In genomic region chr6:77445214-77445613, GRCh38 we compare ENCODE assay signal across 37 cellular contexts. TPM values are rescaled to one million over a fixed set of nuclear protein-coding genes. Genes with fewer than 3 reads are reported as not detected.
DNase-seq lines count a peak whose midpoint lies in the region; ATAC-seq, FAIRE-seq and TF ChIP-seq lines count a peak whose summit lies in the region.
"Had no signal": no experiment of that assay in that cellular context is flagged by ENCODE, and none has a peak within 500 bp of the region (broad histone marks: within the 10 kb centered on the region; RNA-seq: fewer than 3 reads in every experiment).

No MANE protein-coding gene starts in this region.

- H2AFZ ChIP-seq in K562 (ENCODE audit: low read depth, low read length) = no peak overlapping the region
- H2AFZ ChIP-seq in H1 (ENCODE audit: low read length) = no peak overlapping the region

- H3K4me1 ChIP-seq in HEK293 (ENCODE audit: control insufficient read depth, insufficient read depth, low read length) (no peaks in the 10 kb centered on the region), K562 (replicated peaks in 1 of 2; ENCODE audit: control insufficient read depth in 2 of 2, insufficient read depth in 2 of 2, low read length in 2 of 2) (no peaks in the 10 kb centered on the region), H1 (replicated peaks in 1 of 4; ENCODE audit: control insufficient read depth in 3 of 4, insufficient read depth in 4 of 4, low read length in 3 of 4) (no peaks in the 10 kb centered on the region; a peak in 1 of 7 replicates)
- H3K4me1 ChIP-seq: A549, BE2C, Caco-2 had no signal

- no peak for TF ChIP-seq EP300 in K562 (IDR thresholded peaks at IDR 0.05; ENCODE audit: low read length)
- no peak for TF ChIP-seq EP300 in H1 (IDR thresholded peaks at IDR 0.05; ENCODE audit: borderline replicate concordance in 1 of 2, low read depth in 2 of 2, low read length in 2 of 2)

- no peak for TF ChIP-seq POLR2A in K562 (conservative IDR thresholded peaks at IDR 0.05)
- TF ChIP-seq POLR2A in H1 (IDR thresholded peaks at IDR 0.05; ENCODE audit: control extremely low read depth in 1 of 2, low read depth in 2 of 2, low read length in 2 of 2) = no peak

- H2BK120ac ChIP-seq in H1 (replicated peaks; ENCODE audit: low read depth, low read length) = no peak overlapping the region

- H4K8ac ChIP-seq in H1 (ENCODE audit: extremely low read depth, insufficient read depth, low read length) = no peak overlapping the region

- in situ Hi-C loops in K562 (cut with MboI) = no loop called here

- no peak overlapping the region for H4K91ac ChIP-seq in H1 (replicated peaks; ENCODE audit: insufficient read length, low read length)

- no peak for TF ChIP-seq CTCF in HEK293 (tag by site-specific recombination; IDR thresholded peaks at IDR 0.05)
- TF ChIP-seq CTCF in K562 (IDR thresholded peaks at IDR 0.05 in 2 of 3, conservative IDR thresholded peaks at IDR 0.05 in 1 of 3; ENCODE audit: insufficient read depth in 2 of 3, low read depth in 1 of 3, low read length in 3 of 3) = no peak
- no peak for TF ChIP-seq CTCF in H1 (IDR thresholded peaks at IDR 0.05; ENCODE audit: control extremely low read depth in 1 of 3, insufficient read depth in 1 of 3, low read depth in 1 of 3, low read length in 3 of 3)

- H3K9ac ChIP-seq in K562 (ENCODE audit: insufficient read depth in 1 of 2, low read depth in 2 of 2, low read length in 2 of 2) (no peak overlapping the region), H1 (replicated peaks in 1 of 4; ENCODE audit: extremely low read depth in 1 of 4, low read depth in 3 of 4, low read length in 3 of 4) (no peak overlapping the region)
- H3K9ac ChIP-seq: BLaER1; BLaER1 treated with 17β-estradiol and CSF1 and Interleukin-3, amounts not matched to agents 10 nM and 100 nM had no signal

- no peak overlapping the region for H4K5ac ChIP-seq in H1 (ENCODE audit: insufficient read length, low read depth, low read length)

- H3K36me3 ChIP-seq in HEK293 (ENCODE audit: control insufficient read depth in 2 of 2, insufficient read depth in 1 of 2, low read length in 2 of 2) (no peaks in the 10 kb centered on the region), K562 (ENCODE audit: control insufficient read depth, insufficient read depth, low read length) (no peaks in the 10 kb centered on the region), H1 (ENCODE audit: control insufficient read depth in 2 of 4, insufficient read depth in 4 of 4, low read length in 3 of 4) (no peaks in the 10 kb centered on the region)
- H3K36me3 ChIP-seq: BE2C; BLaER1; BLaER1 treated with 17β-estradiol and CSF1 and Interleukin-3, amounts not matched to agents 10 nM and 100 nM had no signal

- WGBS in K562 (ENCODE audit: insufficient coverage, low coverage, missing lambda C conversion rate) = 0% methylated on average over 2 of the region's 2 CpGs
- 48% methylated on average over 2 of the region's 2 CpGs; no CpG with 5 or more reads in 1 of the 2 experiments for WGBS in H1 (ENCODE audit: extremely low coverage in 1 of 2, insufficient coverage in 1 of 2, insufficient read length in 1 of 2, insufficient replicate concordance in 2 of 2, low coverage in 1 of 2, low lambda C conversion rate in 2 of 2, missing lambda C conversion rate in 1 of 2), 2 experiments

- H3K27ac Mint-ChIP-seq in activated naive CD4-positive, alpha-beta T cell treated with anti-CD3 and anti-CD28 coated beads, Interleukin-2, amount 50 U/mL, for 72 hours = no peak overlapping the region
- no peak overlapping the region for H3K27ac Mint-ChIP-seq in activated T-helper 2 cell treated with anti-CD3 and anti-CD28 coated beads, Interferon-gamma antibody, Interleukin-2, Interleukin-4, amounts not matched to agents 10 μg/mL and 5 μg/mL and 100 μg/mL, durations not matched to agents 14 hours and 24 hours and 36 hours
- H3K27ac Mint-ChIP-seq: B cell; CD14-positive monocyte; CD4-positive, alpha-beta memory T cell; CD4-positive, alpha-beta T cell; CD4-positive, CD25-positive, alpha-beta regulatory T cell; CD8-positive, alpha-beta memory T cell; CD8-positive, alpha-beta T cell had no signal

- H3K9me1 ChIP-seq in K562 (ENCODE audit: control insufficient read depth, insufficient read depth, low read length) = no peaks in the 10 kb centered on the region

- BruUV-seq in K562 (replicated peaks; lab: Mats Ljungman, UMichigan) = no TSS peak

- no peaks in the 10 kb centered on the region for H3K36me3 Mint-ChIP-seq in activated naive CD4-positive, alpha-beta T cell treated with anti-CD3 and anti-CD28 coated beads, Interleukin-2, amount 50 U/mL, for 72 hours
- H3K36me3 Mint-ChIP-seq in activated T-helper 2 cell treated with anti-CD3 and anti-CD28 coated beads, Interferon-gamma antibody, Interleukin-2, Interleukin-4, amounts not matched to agents 10 μg/mL and 5 μg/mL and 100 μg/mL, durations not matched to agents 14 hours and 24 hours and 36 hours (ENCODE audit: low read depth) = no peaks in the 10 kb centered on the region
- H3K36me3 Mint-ChIP-seq: CD14-positive monocyte; CD4-positive, alpha-beta memory T cell; CD4-positive, CD25-positive, alpha-beta regulatory T cell; CD8-positive, alpha-beta memory T cell; CD8-positive, alpha-beta T cell had no signal

- no peak overlapping the region for H3K27ac ChIP-seq in HEK293 (ENCODE audit: extremely low read depth, low read depth, low read length)
- H3K27ac ChIP-seq in K562 (ENCODE audit: extremely low read depth, low read depth, low read length) = no peak overlapping the region
- no peak overlapping the region for H3K27ac ChIP-seq in H1 (ENCODE audit: low read depth, low read length)
- H3K27ac ChIP-seq: 22Rv1; A549; BLaER1; BLaER1 treated with 17β-estradiol and CSF1 and Interleukin-3, amounts not matched to agents 10 nM and 100 nM; C4-2B had no signal

- no peak overlapping the region for H2BK5ac ChIP-seq in H1 (ENCODE audit: low read depth, low read length)

- intact Hi-C loops in K562 (cut with micrococcal nuclease) = no loop called here
- intact Hi-C loops in activated T-helper 2 cell treated with anti-CD3 and anti-CD28 coated beads, Interferon-gamma antibody, Interleukin-2, Interleukin-4, amounts not matched to agents 10 μg/mL and 5 μg/mL and 100 μg/mL, durations not matched to agents 14 hours and 24 hours and 36 hours (cut with micrococcal nuclease) = no loop called here

- no peak overlapping the region for H2BK20ac ChIP-seq in H1 (ENCODE audit: low read length)

- no peak overlapping the region for H3K4me2 ChIP-seq in K562 (ENCODE audit: insufficient read depth, low read length)
- no peak overlapping the region for H3K4me2 ChIP-seq in H1 (ENCODE audit: insufficient read depth in 1 of 2, low read depth in 2 of 2, low read length in 2 of 2)
- H3K4me2 ChIP-seq: A549; BLaER1; BLaER1 treated with 17β-estradiol and CSF1 and Interleukin-3, amounts not matched to agents 10 nM and 100 nM had no signal

- no peak overlapping the region for H2BK15ac ChIP-seq in H1 (ENCODE audit: low read length)

- H3K27me3 Mint-ChIP-seq in activated T-helper 2 cell treated with anti-CD3 and anti-CD28 coated beads, Interferon-gamma antibody, Interleukin-2, Interleukin-4, amounts not matched to agents 10 μg/mL and 5 μg/mL and 100 μg/mL, durations not matched to agents 14 hours and 24 hours and 36 hours (ENCODE audit: low read depth) = no peaks in the 10 kb centered on the region
- H3K27me3 Mint-ChIP-seq: B cell; CD4-positive, alpha-beta memory T cell; CD4-positive, alpha-beta T cell; CD4-positive, CD25-positive, alpha-beta regulatory T cell had no signal

- H3K9me3 ChIP-seq in HEK293 (ENCODE audit: control insufficient read depth, insufficient read depth, low read depth, low read length) = no peaks in the 10 kb centered on the region
- H3K9me3 ChIP-seq in K562 (replicated peaks; ENCODE audit: control insufficient read depth, insufficient read depth, low read depth, low read length) = no peaks in the 10 kb centered on the region
- no peaks in the 10 kb centered on the region for H3K9me3 ChIP-seq in H1 (ENCODE audit: insufficient read depth in 2 of 2, low read depth in 1 of 2, low read length in 1 of 2)
- H3K9me3 ChIP-seq: A549, BE2C, BLaER1, Caco-2 had no signal

- DNase-seq in K562 (ENCODE audit: extremely low read depth in 1 of 4, low spot score in 3 of 4) (no peak), H1 (ENCODE audit: low read depth in 1 of 2, low spot score in 2 of 2) (no peak), NCI-H1417 (lab: John Stamatoyannopoulos, UW) (no peak)
- DNase-seq in activated naive CD4-positive, alpha-beta T cell treated with anti-CD3 and anti-CD28 coated beads, Interleukin-2, amount 50 U/mL, for 72 hours (ENCODE audit: low spot score in 2 of 2) = no peak
- DNase-seq in activated T-helper 2 cell treated with anti-CD3 and anti-CD28 coated beads, Interferon-gamma antibody, Interleukin-2, Interleukin-4, amounts not matched to agents 10 μg/mL and 5 μg/mL and 100 μg/mL, durations not matched to agents 14 hours and 24 hours and 36 hours (ENCODE audit: low spot score) = no peak
- DNase-seq: 8988T; ACHN; AML-193; BE2C; C1 segment of cervical spinal cord; Caco-2; Calu3; CD4-positive, alpha-beta memory T cell; CD4-positive, alpha-beta T cell; CD4-positive, CD25-positive, alpha-beta regulatory T cell; CD8-positive, alpha-beta memory T cell; CD8-positive, alpha-beta T cell; COR-L47; DMS 273 treated with DMSO at 0.1 percent for 48 hours; DMS153; DMS53; DMS79; DMS79 treated with DMSO at 0.1 percent for 48 hours; DND-41; EL had no signal

- H2AK5ac ChIP-seq in H1 (ENCODE audit: low read depth, low read length) = no peak overlapping the region

- H3K23me2 ChIP-seq in H1 (ENCODE audit: low read depth, low read length) = no peaks in the 10 kb centered on the region

- H3K4me3 ChIP-seq in HEK293 (ENCODE audit: low read depth, low read length) (no peak overlapping the region), K562 (no peak overlapping the region), H1 (ENCODE audit: extremely low read depth in 1 of 4, insufficient read depth in 2 of 4, low read depth in 3 of 4, low read length in 4 of 4) (no peak overlapping the region)
- H3K4me3 ChIP-seq: A549; BLaER1; BLaER1 treated with 17β-estradiol and CSF1 and Interleukin-3, amounts not matched to agents 10 nM and 100 nM had no signal

- H3K79me1 ChIP-seq in H1 (ENCODE audit: low read depth, low read length) = no peaks in the 10 kb centered on the region

- H3K4me3 Mint-ChIP-seq in activated T-helper 2 cell treated with anti-CD3 and anti-CD28 coated beads, Interferon-gamma antibody, Interleukin-2, Interleukin-4, amounts not matched to agents 10 μg/mL and 5 μg/mL and 100 μg/mL, durations not matched to agents 14 hours and 24 hours and 36 hours (ENCODE audit: low read depth) = no peak overlapping the region
- H3K4me3 Mint-ChIP-seq: B cell; CD14-positive monocyte; CD4-positive, alpha-beta memory T cell; CD4-positive, alpha-beta T cell; CD4-positive, CD25-positive, alpha-beta regulatory T cell; CD8-positive, alpha-beta memory T cell; CD8-positive, alpha-beta T cell had no signal

- H3K4ac ChIP-seq in H1 (replicated peaks; ENCODE audit: insufficient read length, low read depth, low read length) = no peak overlapping the region

- H2BK12ac ChIP-seq in H1 (ENCODE audit: low read depth, low read length) = no peak overlapping the region

- POLR2A ChIA-PET in HEK293 (lab: Yijun Ruan, JAX) (no interaction called here), K562 (lab: Yijun Ruan, JAX) (no interaction called here), H1 (lab: Charles Lee; ENCODE audit: partially characterized antibody) (no interaction called here)

- ATAC-seq in K562 = no peak
- no peak for ATAC-seq in activated naive CD4-positive, alpha-beta T cell treated with anti-CD3 and anti-CD28 coated beads, Interleukin-2, amount 50 U/mL, for 72 hours
- ATAC-seq: A549; CD8-positive, alpha-beta T cell had no signal

- CTCF ChIA-PET in HEK293 (lab: Yijun Ruan, JAX) (interaction anchor here (0.6 kb wide), 1 partner anchor 261 kb away, joined by 5 read pairs; no protein-coding TSS in a partner anchor), K562 (lab: Yijun Ruan, JAX; ENCODE audit: low intra/inter-chr PET ratio) (no interaction called here), H1 (lab: Charles Lee; ENCODE audit: partially characterized antibody) (interaction anchor here (0.8 kb wide), 1 partner anchor 978 kb away, joined by 3 read pairs; no protein-coding TSS in a partner anchor)

- H4K20me1 ChIP-seq in K562 (replicated peaks; ENCODE audit: control insufficient read depth, insufficient read depth, low read length) (no peaks in the 10 kb centered on the region), H1 (replicated peaks in 1 of 2; ENCODE audit: control insufficient read depth in 1 of 2, insufficient read depth in 2 of 2, low read length in 2 of 2) (no peaks in the 10 kb centered on the region)
- H4K20me1 ChIP-seq: BLaER1; BLaER1 treated with 17β-estradiol and CSF1 and Interleukin-3, amounts not matched to agents 10 nM and 100 nM had no signal

- no peak for TF ChIP-seq RAD21 in K562 (CRISPR knock-in tag; conservative IDR thresholded peaks at IDR 0.05 in 1 of 2, IDR thresholded peaks at IDR 0.05 in 1 of 2)
- TF ChIP-seq RAD21 in H1 (IDR thresholded peaks at IDR 0.05 in 1 of 2, conservative IDR thresholded peaks at IDR 0.05 in 1 of 2; ENCODE audit: low read depth in 2 of 2, low read length in 2 of 2) = no peak

- H3K9me3 Mint-ChIP-seq in activated naive CD4-positive, alpha-beta T cell treated with anti-CD3 and anti-CD28 coated beads, Interleukin-2, amount 50 U/mL, for 72 hours = no peaks in the 10 kb centered on the region
- H3K9me3 Mint-ChIP-seq in activated T-helper 2 cell treated with anti-CD3 and anti-CD28 coated beads, Interferon-gamma antibody, Interleukin-2, Interleukin-4, amounts not matched to agents 10 μg/mL and 5 μg/mL and 100 μg/mL, durations not matched to agents 14 hours and 24 hours and 36 hours = no peaks in the 10 kb centered on the region
- H3K9me3 Mint-ChIP-seq: CD4-positive, alpha-beta T cell; CD8-positive, alpha-beta T cell had no signal

- H3K4me1 Mint-ChIP-seq in activated T-helper 2 cell treated with anti-CD3 and anti-CD28 coated beads, Interferon-gamma antibody, Interleukin-2, Interleukin-4, amounts not matched to agents 10 μg/mL and 5 μg/mL and 100 μg/mL, durations not matched to agents 14 hours and 24 hours and 36 hours (ENCODE audit: low read depth) = no peaks in the 10 kb centered on the region
- H3K4me1 Mint-ChIP-seq: B cell; CD14-positive monocyte; CD4-positive, alpha-beta memory T cell; CD4-positive, CD25-positive, alpha-beta regulatory T cell; CD8-positive, alpha-beta memory T cell had no signal

- H3K23ac ChIP-seq in H1 (ENCODE audit: insufficient read length) = no peak overlapping the region

- H3K79me2 ChIP-seq in K562 (ENCODE audit: control insufficient read depth, insufficient read depth, low read length) = no peaks in the 10 kb centered on the region
- no peaks in the 10 kb centered on the region for H3K79me2 ChIP-seq in H1 (ENCODE audit: control insufficient read depth in 1 of 2, insufficient read depth in 2 of 2, low read length in 2 of 2)

- H3K56ac ChIP-seq in H1 (replicated peaks; ENCODE audit: insufficient read length, low read depth, low read length) = no peak overlapping the region

- H3K27me3 ChIP-seq in K562 (ENCODE audit: control insufficient read depth in 2 of 2, insufficient read depth in 2 of 2, low read length in 2 of 2) = no peaks in the 10 kb centered on the region
- H3K27me3 ChIP-seq in H1 (replicated peaks in 1 of 4; ENCODE audit: control insufficient read depth in 3 of 4, extremely low read depth in 1 of 4, insufficient read depth in 3 of 4, low read length in 3 of 4) = no peaks in the 10 kb centered on the region
- H3K27me3 ChIP-seq: BE2C; BLaER1; BLaER1 treated with 17β-estradiol and CSF1 and Interleukin-3, amounts not matched to agents 10 nM and 100 nM had no signal

- no peak overlapping the region for H3K14ac ChIP-seq in H1 (ENCODE audit: insufficient read length)

- FAIRE-seq in K562 (lab: Jason Lieb, UNC) (no peak), H1 (lab: Jason Lieb, UNC) (no peak)
- FAIRE-seq: A549, D721Med had no signal

- no peak overlapping the region for H3K18ac ChIP-seq in H1 (ENCODE audit: extremely low read depth, low read length)

RNA-seq across cellular contexts. Expression of gene HTR1B, which starts 18.1 kb away (rescaled TPM):
- total RNA-seq in K562 (2011; cell fraction: chromatin; rRNA removed; ENCODE audit: low replicate concordance) = not detected in 2 replicates
- not detected in 2 replicates for total RNA-seq in K562 (2011; cell fraction: nucleolus; rRNA removed)
- total RNA-seq in K562 (2011; cell fraction: nucleoplasm; rRNA removed) = not detected in 2 replicates
- not detected in 2 replicates for total RNA-seq in K562 (2014; rRNA removed)
- not detected in 2 replicates for total RNA-seq in K562 (2014; rRNA removed; fragmentation: Illumina TruSeq; extraction: Trizol)
- not detected in 2 replicates for total RNA-seq in K562 (2015; rRNA removed; fragmentation: Illumina TruSeq; extraction: Trizol)
- total RNA-seq in K562 (2021) = not detected in 2 replicates
- polyA plus RNA-seq in K562 (2011; rRNA removed) = not detected in 2 replicates
- polyA plus RNA-seq in K562 (2011; cell fraction: cytosol; rRNA removed) = not detected in 2 replicates
- polyA plus RNA-seq in K562 (2011; cell fraction: nucleus; rRNA removed) = not detected in 2 replicates
- polyA plus RNA-seq in K562 (2012) = not detected in 2 replicates
- polyA plus RNA-seq in K562 (2014; fragmentation: Illumina TruSeq; extraction: Trizol) = not detected in 2 replicates
- not detected for polyA plus RNA-seq in K562 (2014; fragmentation: Nextera tagmentation; extraction: Ambion mirVana)
- polyA plus RNA-seq in K562 (2014; rRNA removed) = not detected in 2 replicates
- polyA minus RNA-seq in K562 (2011; rRNA and poly(A)+ RNA removed) = not detected in 2 replicates
- not detected in 2 replicates for polyA minus RNA-seq in K562 (2011; cell fraction: cytosol; rRNA and poly(A)+ RNA removed)
- not detected in 2 replicates for polyA minus RNA-seq in K562 (2011; cell fraction: nucleus; rRNA and poly(A)+ RNA removed)
- total RNA-seq in H1 (2021; fragmentation: NEBNext Ultra II Directional; extraction: Animal tissue kit (Norgen Biotek cat#: 25700)) = 1.1 and 1.6 TPM in 2 replicates
- polyA plus RNA-seq in H1 (2011; rRNA removed) = 1.4 and 1.7 TPM in 2 replicates
- 0.70 TPM for polyA plus RNA-seq in H1 (2011; cell fraction: cytosol; rRNA removed)
- polyA plus RNA-seq in H1 (2011; cell fraction: nucleus; rRNA removed) = 2.3 TPM
- polyA plus RNA-seq in H1 (2012, experiment 1 of 2) = 1.3 to 1.9 TPM (median 1.7 TPM) in 4 replicates
- 0.52 TPM for polyA plus RNA-seq in H1 (2012, experiment 2 of 2)
- polyA plus RNA-seq in H1 (2013, experiment 1 of 2) = 2.0 TPM
- 1.9 TPM for polyA plus RNA-seq in H1 (2013, experiment 2 of 2)
- 1.9 and 2.0 TPM in 2 replicates for polyA minus RNA-seq in H1 (2011; rRNA and poly(A)+ RNA removed)
- not detected for polyA minus RNA-seq in H1 (2011; cell fraction: cytosol; rRNA and poly(A)+ RNA removed)
- polyA minus RNA-seq in H1 (2011; cell fraction: nucleus; rRNA and poly(A)+ RNA removed) = 1.9 TPM
- not detected for total RNA-seq in activated naive CD4-positive, alpha-beta T cell treated with anti-CD3 and anti-CD28 coated beads, Interleukin-2, amount 50 U/mL, for 72 hours
- not detected in 2 replicates for total RNA-seq in activated T-helper 2 cell treated with anti-CD3 and anti-CD28 coated beads, Interferon-gamma antibody, Interleukin-2, Interleukin-4, amounts not matched to agents 10 μg/mL and 5 μg/mL and 100 μg/mL, durations not matched to agents 14 hours and 24 hours and 36 hours
- total RNA-seq: A172; A673; B cell; Caco-2; Calu3; CD4-positive, alpha-beta memory T cell; CD4-positive, alpha-beta T cell; CD4-positive, CD25-positive, alpha-beta regulatory T cell; CD8-positive, alpha-beta memory T cell; CD8-positive, alpha-beta T cell; Daoy had no signal
- polyA plus RNA-seq: CD14-positive monocyte; CD4-positive, alpha-beta memory T cell; CD4-positive, CD25-positive, alpha-beta regulatory T cell; CD8-positive, alpha-beta memory T cell had no signal

Comparison
In these comparisons a context has a peak if more than half of its experiments do, and no peak if none do; other contexts are left out.
1. Of the 44 proteins assayed by ChIP-seq in both K562 and HEK293: peak only in K562: none; only in HEK293: none; in both: ZNF146; in neither: 43.